Comparison of ENCODE assay signal across 24 cellular contexts in the genomic region with DNA sequence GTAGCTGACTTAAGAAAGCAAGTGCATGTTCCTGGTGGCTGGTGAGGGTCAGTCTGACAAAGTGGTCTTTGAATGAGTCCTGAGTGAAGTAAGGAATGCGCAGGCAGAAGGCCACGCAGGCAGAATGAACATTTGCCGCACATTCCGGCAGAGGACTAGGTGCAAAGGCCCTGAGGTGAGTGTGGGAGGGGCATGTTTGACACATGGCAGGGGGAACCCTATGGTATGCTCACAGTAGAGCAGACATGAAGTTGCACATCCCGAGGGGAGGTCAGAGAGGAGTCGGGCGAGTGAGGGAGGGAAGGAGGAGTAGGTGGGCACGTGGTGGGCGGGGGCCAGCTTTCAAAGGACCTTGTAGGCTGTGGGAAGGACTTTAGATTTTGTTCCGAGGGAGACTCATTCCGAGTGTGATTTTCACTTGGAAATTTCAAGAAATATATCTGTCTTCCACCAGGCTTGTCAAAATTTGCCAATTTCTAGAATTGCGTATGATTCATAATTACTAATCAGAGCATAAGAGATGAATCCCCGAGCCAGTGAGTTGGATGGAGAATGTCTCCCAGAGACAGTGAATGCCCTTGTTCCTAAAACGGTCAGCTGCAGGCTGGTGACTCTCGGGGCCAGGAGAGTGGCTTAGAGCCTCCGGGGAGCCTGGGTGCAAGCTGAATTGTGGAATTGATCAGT. TPM values are rescaled to one million over a fixed set of nuclear protein-coding genes. Genes with fewer than 3 reads are reported as not detected.
"Had no signal": no experiment of that assay in that cellular context is flagged by ENCODE, and none has a peak within 500 bp of the region (broad histone marks: within the 10 kb centered on the region; RNA-seq: fewer than 3 reads in every experiment).

No MANE protein-coding gene starts in this region.

- DNase-seq: activated CD4-positive, alpha-beta T cell treated with anti-CD3 and anti-CD28 coated beads for 1 hour; activated CD8-positive, alpha-beta memory T cell treated with anti-CD3 and anti-CD28 coated beads, Interleukin-2, amount 50 U/mL, for 4 hours; activated T-cell treated with anti-CD3 and anti-CD28 coated beads, Interleukin-2, amount 50 U/mL, for 24 hours; adrenal gland; cerebellar nuclear complex; foreskin fibroblast; immature natural killer cell; kidney glomerular epithelial cell; left lung; naive thymus-derived CD8-positive, alpha-beta T cell; stimulated activated CD4-positive, alpha-beta T cell treated with anti-CD3 and anti-CD28 coated beads, Interleukin-4, amount 100 ng/mL, for 24 hours; stimulated activated naive CD4-positive, alpha-beta T cell treated with Interleukin-2 at 50 U/mL for 16 hours; T-cell; upper lobe of left lung; WERI-Rb-1 had no signal

- H3K4me3 ChIP-seq: adrenal gland, coronary artery, left lung, lung, prostate gland, upper lobe of left lung had no signal

- ATAC-seq: activated T-helper 17 cell treated with anti-CD3 and anti-CD28 coated beads, Interleukin-2, amount 50 U/mL, for 72 hours; left lung; naive thymus-derived CD8-positive, alpha-beta T cell; T-cell had no signal

RNA-seq across cellular contexts. Expression of a gene that starts 40.3 kb away (rescaled TPM):
- total RNA-seq: activated T-helper 17 cell treated with anti-CD3 and anti-CD28 coated beads, Interleukin-2, amount 50 U/mL, for 72 hours; adrenal gland; astrocyte; left lung; lung; mesothelial cell of epicardium; naive thymus-derived CD8-positive, alpha-beta T cell; osteocyte; prostate gland; subcutaneous adipose tissue; T-cell; upper lobe of left lung had no signal
- polyA plus RNA-seq: adrenal gland; lung; naive thymus-derived CD8-positive, alpha-beta T cell; thymus had no signal
